ENCODE assay signal across 12 cellular contexts in the genomic region with DNA sequence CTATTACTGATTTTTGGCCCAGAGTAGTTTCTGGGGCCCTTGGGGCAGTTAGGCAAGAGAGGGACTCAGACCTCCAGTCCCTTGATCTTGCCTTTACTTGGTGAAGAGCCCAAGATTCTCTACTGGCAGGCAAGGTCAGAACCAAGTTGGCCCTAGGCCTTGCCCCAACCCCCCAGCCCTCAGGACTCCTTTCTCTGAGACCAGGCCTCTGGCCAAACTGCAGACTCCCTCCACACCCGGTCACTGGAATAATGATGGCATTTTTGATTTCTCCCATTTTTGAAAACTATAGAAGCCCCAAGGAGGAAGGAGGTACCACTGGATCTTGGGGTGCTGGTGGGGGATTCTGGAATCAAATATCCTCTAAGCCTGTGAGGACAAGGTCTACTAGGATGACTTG. TPM values are rescaled to one million over a fixed set of nuclear protein-coding genes. Genes with fewer than 3 reads are reported as not detected.
"Had no signal": no experiment of that assay in that cellular context is flagged by ENCODE, and none has a peak within 500 bp of the region (broad histone marks: within the 10 kb centered on the region; RNA-seq: fewer than 3 reads in every experiment).

No MANE protein-coding gene starts in this region.

- DNase-seq: activated CD4-positive, CD25-positive, alpha-beta regulatory T cell treated with anti-CD3 and anti-CD28 coated beads, Interleukin-2, amount 50 U/mL, for 72 hours; hippocampal formation; ovary; sigmoid colon; stimulated activated CD4-positive, alpha-beta T cell treated with anti-CD3 and anti-CD28 coated beads, Interleukin-1b, Interleukin-23, amount 100 ng/mL, for 48 hours; stimulated activated naive CD8-positive, alpha-beta T cell treated with anti-CD3 and anti-CD28 coated beads, Interleukin-15, amount 100 ng/mL, for 72 hours had no signal

- H3K36me3 ChIP-seq: ascending aorta, ovary, sigmoid colon had no signal

- H3K9me3 Mint-ChIP-seq: activated naive CD4-positive, alpha-beta T cell treated with anti-CD3 and anti-CD28 coated beads, Interleukin-2, amount 10 ng/mL, durations not matched to agents 7 days and 5 days; stimulated activated naive CD8-positive, alpha-beta T cell treated with anti-CD3 and anti-CD28 coated beads, Interleukin-15, amount 100 ng/mL, for 72 hours had no signal

- H3K4me3 ChIP-seq: ascending aorta, ovary, sigmoid colon had no signal

- H3K27ac ChIP-seq: ascending aorta, ovary, sigmoid colon had no signal

- H3K9me3 ChIP-seq: ascending aorta, ovary, sigmoid colon had no signal

- H3K27me3 ChIP-seq: ovary had no signal

- H3K27ac Mint-ChIP-seq: activated naive CD4-positive, alpha-beta T cell treated with anti-CD3 and anti-CD28 coated beads, Interleukin-2, amount 10 ng/mL, durations not matched to agents 7 days and 5 days; stimulated activated naive CD8-positive, alpha-beta T cell treated with anti-CD3 and anti-CD28 coated beads, Interleukin-15, amount 100 ng/mL, for 72 hours had no signal

- H3K4me3 Mint-ChIP-seq: activated naive CD4-positive, alpha-beta T cell treated with anti-CD3 and anti-CD28 coated beads, Interleukin-2, amount 10 ng/mL, durations not matched to agents 7 days and 5 days; stimulated activated naive CD8-positive, alpha-beta T cell treated with anti-CD3 and anti-CD28 coated beads, Interleukin-15, amount 100 ng/mL, for 72 hours had no signal

RNA-seq across cellular contexts. Expression of gene HOXB9, which starts 18.0 kb away (rescaled TPM):
- total RNA-seq: ascending aorta, bronchial epithelial cell, esophagus mucosa, liver, temporal lobe had no signal
- polyA plus RNA-seq: liver had no signal

RNA-seq across cellular contexts. Expression of gene HOXB8, which starts 29.1 kb away (rescaled TPM):
- total RNA-seq: ascending aorta, bronchial epithelial cell, esophagus mucosa, liver had no signal
- polyA plus RNA-seq: liver had no signal

RNA-seq across cellular contexts. Expression of gene HOXB7, which starts 33.3 kb away (rescaled TPM):
- total RNA-seq: bronchial epithelial cell, temporal lobe had no signal

RNA-seq across cellular contexts. Expression of gene HOXB6, which starts 39.4 kb away (rescaled TPM):
- total RNA-seq: bronchial epithelial cell, temporal lobe had no signal

RNA-seq across cellular contexts. Expression of gene HOXB5, which starts 50.6 kb away (rescaled TPM):
- total RNA-seq: bronchial epithelial cell, temporal lobe had no signal
